In the genomic region with DNA sequence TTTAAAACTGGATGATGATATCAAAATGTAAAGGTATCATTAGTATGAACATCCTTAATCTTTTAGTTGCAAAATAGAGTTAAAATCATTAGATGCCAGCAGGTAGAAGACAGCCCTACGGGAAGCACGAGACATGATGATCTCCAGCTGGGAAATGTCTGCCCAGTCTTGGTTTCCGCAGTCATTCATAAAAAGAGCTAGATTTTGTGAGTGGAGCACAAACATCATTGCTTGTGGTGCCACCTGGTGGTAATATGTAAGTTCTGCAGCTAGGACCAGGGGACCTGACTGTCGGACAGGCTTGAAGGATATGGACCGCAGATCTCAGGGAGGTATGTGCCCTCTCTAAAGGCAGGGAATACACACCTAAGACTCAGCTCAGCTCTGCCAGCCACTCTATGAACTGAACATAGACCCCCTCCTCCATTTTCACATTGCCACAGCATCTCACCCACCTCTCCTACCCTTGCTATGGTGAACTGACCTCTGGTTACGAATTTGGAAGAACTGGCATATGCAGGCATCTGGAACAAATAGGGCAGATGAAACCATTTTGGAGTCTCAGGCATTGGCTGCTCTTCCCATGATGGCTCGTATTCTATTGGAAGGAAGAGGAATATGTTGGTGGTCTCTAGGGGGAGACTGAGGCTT, we compare ENCODE assay signal across 8 cellular contexts.
DNase-seq lines count a peak whose midpoint lies in the region; ATAC-seq and TF ChIP-seq lines count a peak whose summit lies in the region.

No MANE protein-coding gene starts in this region.

- no peaks in the 10 kb centered on the region for H3K27me3 Mint-ChIP-seq in central memory CD8-positive, alpha-beta T cell

- H3K4me2 ChIP-seq in DOHH2 (ENCODE audit: low read length) = no peak overlapping the region

- H3K79me2 ChIP-seq in DOHH2 (ENCODE audit: control insufficient read depth, low read length) = no peaks in the 10 kb centered on the region

- no peaks in the 10 kb centered on the region for H4K20me1 ChIP-seq in DOHH2 (ENCODE audit: control insufficient read depth, insufficient read depth, low read depth, low read length)

- H3K4me1 Mint-ChIP-seq in central memory CD8-positive, alpha-beta T cell = peaks cover 86% of the 10 kb centered on the region

- H3K4me3 ChIP-seq in DOHH2 (ENCODE audit: low read length) = no peak overlapping the region

- peaks cover 74% of the 10 kb centered on the region for H3K36me3 Mint-ChIP-seq in central memory CD8-positive, alpha-beta T cell (ENCODE audit: insufficient read depth)

- peak overlapping the region; percentile 76 for H3K27ac Mint-ChIP-seq in central memory CD8-positive, alpha-beta T cell (ENCODE audit: low read depth)

- peaks cover 72% of the 10 kb centered on the region for H3K27me3 ChIP-seq in DOHH2 (ENCODE audit: control insufficient read depth, low read length)

- no peaks in the 10 kb centered on the region for H3K9me2 ChIP-seq in DOHH2 (replicated peaks; ENCODE audit: control insufficient read depth, low read length)

- H3F3A ChIP-seq in DOHH2 (ENCODE audit: control insufficient read depth, insufficient read depth) = no peaks in the 10 kb centered on the region

- peak; percentile 53 for ATAC-seq in HG02642 (IDR thresholded peaks at IDR 0.05; ENCODE audit: poor library complexity, unreplicated experiment)
- ATAC-seq in central memory CD8-positive, alpha-beta T cell (replicated peaks; ENCODE audit: extremely low read depth, poor library complexity, severe bottlenecking) = peak; percentile 35
- no peak for ATAC-seq in HG03469 (IDR thresholded peaks at IDR 0.05; ENCODE audit: unreplicated experiment)

- no peaks in the 10 kb centered on the region for H3K9me3 ChIP-seq in DOHH2 (ENCODE audit: control insufficient read depth, insufficient read depth, low read length)

- peak; percentile 76 for DNase-seq in NCI-H2227 treated with DMSO at 0.1 percent for 48 hours (lab: John Stamatoyannopoulos, UW)
- peak; percentile 41 to 43 for DNase-seq in central memory CD8-positive, alpha-beta T cell (ENCODE audit: low spot score in 2 of 2)
- peak; percentile 73 for DNase-seq in kidney glomerular epithelial cell (lab: John Stamatoyannopoulos, UW)
- DNase-seq in stimulated activated CD4-positive, alpha-beta T cell treated with anti-CD3 and anti-CD28 coated beads, TNF-alpha, amount 100 ng/mL, for 24 hours (ENCODE audit: low read depth in 3 of 3) = peak in 2 of 3 experiments; percentile 58 to 61

- peak; percentile 88 for TF ChIP-seq CTCF in DOHH2 (IDR thresholded peaks at IDR 0.05; ENCODE audit: low read depth, low read length, poor library complexity, severe bottlenecking)
- peak; percentile 88 for TF ChIP-seq CTCF in VCaP (conservative IDR thresholded peaks at IDR 0.05)

- no peaks in the 10 kb centered on the region for H3K4me1 ChIP-seq in DOHH2 (ENCODE audit: control insufficient read depth, low read length)

- peak overlapping the region; percentile 52 for H3K4me3 Mint-ChIP-seq in central memory CD8-positive, alpha-beta T cell

- H3K27ac ChIP-seq in DOHH2 (ENCODE audit: low read depth, low read length) = no peak overlapping the region
- no peak overlapping the region for H3K27ac ChIP-seq in VCaP

- no peaks in the 10 kb centered on the region for H3K9me3 Mint-ChIP-seq in central memory CD8-positive, alpha-beta T cell

- no peaks in the 10 kb centered on the region for H3K36me3 ChIP-seq in DOHH2 (ENCODE audit: control insufficient read depth, low read length)
